Comparison of ENCODE assay signal across 1 cellular context in the genomic region with DNA sequence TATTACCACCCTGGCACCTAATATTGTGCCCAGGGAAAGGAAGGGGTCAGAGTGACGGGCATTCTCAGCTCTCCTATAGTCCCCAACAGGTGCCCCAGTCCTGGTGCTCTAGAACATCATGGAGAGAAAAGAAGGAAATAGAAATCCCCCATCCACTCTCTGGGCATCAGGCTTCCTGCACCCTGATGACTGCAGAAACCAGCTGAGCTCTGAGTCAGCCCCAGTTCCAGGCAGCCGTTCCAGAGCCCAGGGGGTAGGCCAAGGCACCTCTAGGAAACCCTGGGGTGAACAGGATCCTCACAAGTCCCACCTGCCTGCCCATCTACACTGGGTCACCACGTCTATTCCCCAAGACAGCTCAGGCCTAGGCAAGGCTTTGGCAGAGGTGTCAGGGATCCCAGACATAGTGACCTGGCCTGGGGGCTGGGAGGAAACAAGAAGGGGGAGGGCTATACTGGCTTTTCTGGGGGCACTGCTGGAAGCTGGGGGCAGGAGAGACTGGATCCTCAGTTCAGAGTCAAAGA.
TF ChIP-seq lines count a peak whose summit lies in the region.

No MANE protein-coding gene starts in this region.

TF ChIP-seq in GM23338, 12 proteins besides CTCF, POLR2A, EP300 and RAD21:
- TF ChIP-seq NANOG (IDR thresholded peaks at IDR 0.05; ENCODE audit: borderline replicate concordance) (no peak), JUNB (IDR thresholded peaks at IDR 0.05; ENCODE audit: unreplicated experiment) (no peak), EZH2 (IDR thresholded peaks at IDR 0.05; ENCODE audit: low read depth, unreplicated experiment) (no peak), STAT1 (IDR thresholded peaks at IDR 0.05; ENCODE audit: unreplicated experiment) (no peak), ZNF331 (CRISPR knock-in tag; IDR thresholded peaks at IDR 0.05; ENCODE audit: low read depth) (no peak), EZH2phosphoT487 (IDR thresholded peaks at IDR 0.05; ENCODE audit: unreplicated experiment) (no peak), ZNF114 (CRISPR knock-in tag; IDR thresholded peaks at IDR 0.05) (no peak), POLR2AphosphoS5 (IDR thresholded peaks at IDR 0.05; ENCODE audit: low read depth) (no peak), CREB1 (CRISPR knock-in tag; IDR thresholded peaks at IDR 0.05; ENCODE audit: low read depth) (no peak)
- TF ChIP-seq, protein P1, sequence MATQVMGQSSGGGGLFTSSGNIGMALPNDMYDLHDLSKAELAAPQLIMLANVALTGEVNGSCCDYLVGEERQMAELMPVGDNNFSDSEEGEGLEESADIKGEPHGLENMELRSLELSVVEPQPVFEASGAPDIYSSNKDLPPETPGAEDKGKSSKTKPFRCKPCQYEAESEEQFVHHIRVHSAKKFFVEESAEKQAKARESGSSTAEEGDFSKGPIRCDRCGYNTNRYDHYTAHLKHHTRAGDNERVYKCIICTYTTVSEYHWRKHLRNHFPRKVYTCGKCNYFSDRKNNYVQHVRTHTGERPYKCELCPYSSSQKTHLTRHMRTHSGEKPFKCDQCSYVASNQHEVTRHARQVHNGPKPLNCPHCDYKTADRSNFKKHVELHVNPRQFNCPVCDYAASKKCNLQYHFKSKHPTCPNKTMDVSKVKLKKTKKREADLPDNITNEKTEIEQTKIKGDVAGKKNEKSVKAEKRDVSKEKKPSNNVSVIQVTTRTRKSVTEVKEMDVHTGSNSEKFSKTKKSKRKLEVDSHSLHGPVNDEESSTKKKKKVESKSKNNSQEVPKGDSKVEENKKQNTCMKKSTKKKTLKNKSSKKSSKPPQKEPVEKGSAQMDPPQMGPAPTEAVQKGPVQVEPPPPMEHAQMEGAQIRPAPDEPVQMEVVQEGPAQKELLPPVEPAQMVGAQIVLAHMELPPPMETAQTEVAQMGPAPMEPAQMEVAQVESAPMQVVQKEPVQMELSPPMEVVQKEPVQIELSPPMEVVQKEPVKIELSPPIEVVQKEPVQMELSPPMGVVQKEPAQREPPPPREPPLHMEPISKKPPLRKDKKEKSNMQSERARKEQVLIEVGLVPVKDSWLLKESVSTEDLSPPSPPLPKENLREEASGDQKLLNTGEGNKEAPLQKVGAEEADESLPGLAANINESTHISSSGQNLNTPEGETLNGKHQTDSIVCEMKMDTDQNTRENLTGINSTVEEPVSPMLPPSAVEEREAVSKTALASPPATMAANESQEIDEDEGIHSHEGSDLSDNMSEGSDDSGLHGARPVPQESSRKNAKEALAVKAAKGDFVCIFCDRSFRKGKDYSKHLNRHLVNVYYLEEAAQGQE (IDR thresholded peaks at IDR 0.05; ENCODE audit: unreplicated experiment), result no peak
- TF ChIP-seq, protein P2, sequence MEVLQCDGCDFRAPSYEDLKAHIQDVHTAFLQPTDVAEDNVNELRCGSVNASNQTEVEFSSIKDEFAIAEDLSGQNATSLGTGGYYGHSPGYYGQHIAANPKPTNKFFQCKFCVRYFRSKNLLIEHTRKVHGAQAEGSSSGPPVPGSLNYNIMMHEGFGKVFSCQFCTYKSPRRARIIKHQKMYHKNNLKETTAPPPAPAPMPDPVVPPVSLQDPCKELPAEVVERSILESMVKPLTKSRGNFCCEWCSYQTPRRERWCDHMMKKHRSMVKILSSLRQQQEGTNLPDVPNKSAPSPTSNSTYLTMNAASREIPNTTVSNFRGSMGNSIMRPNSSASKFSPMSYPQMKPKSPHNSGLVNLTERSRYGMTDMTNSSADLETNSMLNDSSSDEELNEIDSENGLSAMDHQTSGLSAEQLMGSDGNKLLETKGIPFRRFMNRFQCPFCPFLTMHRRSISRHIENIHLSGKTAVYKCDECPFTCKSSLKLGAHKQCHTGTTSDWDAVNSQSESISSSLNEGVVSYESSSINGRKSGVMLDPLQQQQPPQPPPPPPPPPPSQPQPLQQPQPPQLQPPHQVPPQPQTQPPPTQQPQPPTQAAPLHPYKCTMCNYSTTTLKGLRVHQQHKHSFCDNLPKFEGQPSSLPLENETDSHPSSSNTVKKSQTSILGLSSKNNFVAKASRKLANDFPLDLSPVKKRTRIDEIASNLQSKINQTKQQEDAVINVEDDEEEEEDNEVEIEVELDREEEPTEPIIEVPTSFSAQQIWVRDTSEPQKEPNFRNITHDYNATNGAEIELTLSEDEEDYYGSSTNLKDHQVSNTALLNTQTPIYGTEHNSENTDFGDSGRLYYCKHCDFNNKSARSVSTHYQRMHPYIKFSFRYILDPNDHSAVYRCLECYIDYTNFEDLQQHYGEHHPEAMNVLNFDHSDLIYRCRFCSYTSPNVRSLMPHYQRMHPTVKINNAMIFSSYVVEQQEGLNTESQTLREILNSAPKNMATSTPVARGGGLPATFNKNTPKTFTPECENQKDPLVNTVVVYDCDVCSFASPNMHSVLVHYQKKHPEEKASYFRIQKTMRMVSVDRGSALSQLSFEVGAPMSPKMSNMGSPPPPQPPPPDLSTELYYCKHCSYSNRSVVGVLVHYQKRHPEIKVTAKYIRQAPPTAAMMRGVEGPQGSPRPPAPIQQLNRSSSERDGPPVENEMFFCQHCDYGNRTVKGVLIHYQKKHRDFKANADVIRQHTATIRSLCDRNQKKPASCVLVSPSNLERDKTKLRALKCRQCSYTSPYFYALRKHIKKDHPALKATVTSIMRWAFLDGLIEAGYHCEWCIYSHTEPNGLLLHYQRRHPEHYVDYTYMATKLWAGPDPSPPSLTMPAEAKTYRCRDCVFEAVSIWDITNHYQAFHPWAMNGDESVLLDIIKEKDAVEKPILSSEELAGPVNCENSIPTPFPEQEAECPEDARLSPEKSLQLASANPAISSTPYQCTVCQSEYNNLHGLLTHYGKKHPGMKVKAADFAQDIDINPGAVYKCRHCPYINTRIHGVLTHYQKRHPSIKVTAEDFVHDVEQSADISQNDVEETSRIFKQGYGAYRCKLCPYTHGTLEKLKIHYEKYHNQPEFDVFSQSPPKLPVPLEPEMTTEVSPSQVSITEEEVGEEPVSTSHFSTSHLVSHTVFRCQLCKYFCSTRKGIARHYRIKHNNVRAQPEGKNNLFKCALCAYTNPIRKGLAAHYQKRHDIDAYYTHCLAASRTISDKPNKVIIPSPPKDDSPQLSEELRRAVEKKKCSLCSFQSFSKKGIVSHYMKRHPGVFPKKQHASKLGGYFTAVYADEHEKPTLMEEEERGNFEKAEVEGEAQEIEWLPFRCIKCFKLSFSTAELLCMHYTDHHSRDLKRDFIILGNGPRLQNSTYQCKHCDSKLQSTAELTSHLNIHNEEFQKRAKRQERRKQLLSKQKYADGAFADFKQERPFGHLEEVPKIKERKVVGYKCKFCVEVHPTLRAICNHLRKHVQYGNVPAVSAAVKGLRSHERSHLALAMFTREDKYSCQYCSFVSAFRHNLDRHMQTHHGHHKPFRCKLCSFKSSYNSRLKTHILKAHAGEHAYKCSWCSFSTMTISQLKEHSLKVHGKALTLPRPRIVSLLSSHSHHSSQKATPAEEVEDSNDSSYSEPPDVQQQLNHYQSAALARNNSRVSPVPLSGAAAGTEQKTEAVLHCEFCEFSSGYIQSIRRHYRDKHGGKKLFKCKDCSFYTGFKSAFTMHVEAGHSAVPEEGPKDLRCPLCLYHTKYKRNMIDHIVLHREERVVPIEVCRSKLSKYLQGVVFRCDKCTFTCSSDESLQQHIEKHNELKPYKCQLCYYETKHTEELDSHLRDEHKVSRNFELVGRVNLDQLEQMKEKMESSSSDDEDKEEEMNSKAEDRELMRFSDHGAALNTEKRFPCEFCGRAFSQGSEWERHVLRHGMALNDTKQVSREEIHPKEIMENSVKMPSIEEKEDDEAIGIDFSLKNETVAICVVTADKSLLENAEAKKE (CRISPR knock-in tag; IDR thresholded peaks at IDR 0.05), result no peak
- TF ChIP-seq, protein P3, sequence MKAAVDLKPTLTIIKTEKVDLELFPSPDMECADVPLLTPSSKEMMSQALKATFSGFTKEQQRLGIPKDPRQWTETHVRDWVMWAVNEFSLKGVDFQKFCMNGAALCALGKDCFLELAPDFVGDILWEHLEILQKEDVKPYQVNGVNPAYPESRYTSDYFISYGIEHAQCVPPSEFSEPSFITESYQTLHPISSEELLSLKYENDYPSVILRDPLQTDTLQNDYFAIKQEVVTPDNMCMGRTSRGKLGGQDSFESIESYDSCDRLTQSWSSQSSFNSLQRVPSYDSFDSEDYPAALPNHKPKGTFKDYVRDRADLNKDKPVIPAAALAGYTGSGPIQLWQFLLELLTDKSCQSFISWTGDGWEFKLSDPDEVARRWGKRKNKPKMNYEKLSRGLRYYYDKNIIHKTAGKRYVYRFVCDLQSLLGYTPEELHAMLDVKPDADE (IDR thresholded peaks at IDR 0.05), result no peak
TF ChIP-seq in GM23338: peak in this region for 0.
